Comparison of ENCODE assay signal across 14 cellular contexts in the genomic region with DNA sequence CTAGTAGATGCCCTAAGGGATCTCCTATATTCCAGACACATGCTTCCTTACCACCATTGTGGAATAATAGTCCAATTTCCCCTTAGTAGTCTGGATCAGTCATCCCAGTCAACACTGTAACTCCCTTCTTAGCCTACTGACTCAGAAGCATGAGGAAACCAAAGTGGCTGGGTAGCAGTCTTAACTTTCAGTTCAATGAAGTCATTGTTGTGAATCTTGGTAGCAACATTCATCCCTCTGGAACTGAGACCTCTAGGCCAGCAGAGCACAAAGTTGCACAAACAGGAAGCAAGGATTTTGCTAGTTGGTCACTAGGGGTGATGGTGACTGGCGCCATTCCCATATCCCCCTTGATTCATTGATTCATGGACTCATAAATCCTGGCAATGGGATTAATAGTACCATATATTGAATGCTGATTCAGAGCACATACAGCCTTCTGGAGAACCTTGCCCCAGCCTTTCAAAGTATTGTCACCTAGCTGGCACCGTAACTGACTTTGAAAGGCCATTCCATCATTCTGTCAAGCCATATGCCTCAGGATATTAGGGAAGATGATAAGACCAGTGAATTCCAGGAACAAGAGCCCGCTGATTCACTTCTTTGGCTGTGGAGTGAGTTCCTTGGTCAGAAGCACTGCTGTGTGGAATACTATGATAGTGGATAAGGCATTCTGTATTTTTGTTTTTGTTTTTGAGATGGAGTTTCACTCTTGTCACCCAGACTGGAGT. TPM values are rescaled to one million over a fixed set of nuclear protein-coding genes. Genes with fewer than 3 reads are reported as not detected.
DNase-seq lines count a peak whose midpoint lies in the region; ATAC-seq lines count a peak whose summit lies in the region.
"Had no signal": no experiment of that assay in that cellular context is flagged by ENCODE, and none has a peak within 500 bp of the region (broad histone marks: within the 10 kb centered on the region; RNA-seq: fewer than 3 reads in every experiment).

No MANE protein-coding gene starts in this region.

- intact Hi-C loops in left cardiac atrium (cut with DNase I) (no loop called here), cardiac septum (cut with DNase I) (no loop called here)

- ATAC-seq in left cardiac atrium: peak in 1 of 2 donors; percentile 80
- ATAC-seq in GM21423 (IDR thresholded peaks at IDR 0.05; ENCODE audit: unreplicated experiment): no peak
- ATAC-seq in HG02884 (IDR thresholded peaks at IDR 0.05; ENCODE audit: unreplicated experiment): no peak
- ATAC-seq in GM21360 (IDR thresholded peaks at IDR 0.05; ENCODE audit: unreplicated experiment): no peak
- ATAC-seq: left colon had no signal

- DNase-seq in left cardiac atrium: peak; percentile 39
- DNase-seq in cardiac septum (ENCODE audit: low spot score): no peak
- DNase-seq in amniotic epithelial cell (ENCODE audit: low read depth): peak; percentile 99
- DNase-seq in foreskin melanocyte: peak; percentile 97
- no peak for DNase-seq in islet precursor cell
- DNase-seq: activated CD4-positive, alpha-beta T cell treated with anti-CD3 and anti-CD28 coated beads for 48 hours; DND-41; gastrocnemius medialis; left colon; NCI-H526; nephron progenitor cell had no signal

RNA-seq across cellular contexts. Expression of gene GPAT3, which starts 19.7 kb away (rescaled TPM):
- 10 to 100 TPM; 34.0 to 39.0 TPM for total RNA-seq in left cardiac atrium
- 38.5 TPM for total RNA-seq in cardiac septum

RNA-seq across cellular contexts. Expression of gene ABRAXAS1, which starts 31.3 kb away (rescaled TPM):
- total RNA-seq in left cardiac atrium: 1 to 10 TPM; 6.1 to 6.3 TPM
- 6.4 TPM for total RNA-seq in cardiac septum

Comparison
In these comparisons a context has a peak if more than half of its experiments do, and no peak if none do; other contexts are left out.
1. DNase-seq: peak in left cardiac atrium (single experiment), amniotic epithelial cell (single experiment) and foreskin melanocyte (single experiment); none in cardiac septum (single experiment) and islet precursor cell (single experiment).